ENCODE assay signal across 8 cellular contexts in the genomic region with DNA sequence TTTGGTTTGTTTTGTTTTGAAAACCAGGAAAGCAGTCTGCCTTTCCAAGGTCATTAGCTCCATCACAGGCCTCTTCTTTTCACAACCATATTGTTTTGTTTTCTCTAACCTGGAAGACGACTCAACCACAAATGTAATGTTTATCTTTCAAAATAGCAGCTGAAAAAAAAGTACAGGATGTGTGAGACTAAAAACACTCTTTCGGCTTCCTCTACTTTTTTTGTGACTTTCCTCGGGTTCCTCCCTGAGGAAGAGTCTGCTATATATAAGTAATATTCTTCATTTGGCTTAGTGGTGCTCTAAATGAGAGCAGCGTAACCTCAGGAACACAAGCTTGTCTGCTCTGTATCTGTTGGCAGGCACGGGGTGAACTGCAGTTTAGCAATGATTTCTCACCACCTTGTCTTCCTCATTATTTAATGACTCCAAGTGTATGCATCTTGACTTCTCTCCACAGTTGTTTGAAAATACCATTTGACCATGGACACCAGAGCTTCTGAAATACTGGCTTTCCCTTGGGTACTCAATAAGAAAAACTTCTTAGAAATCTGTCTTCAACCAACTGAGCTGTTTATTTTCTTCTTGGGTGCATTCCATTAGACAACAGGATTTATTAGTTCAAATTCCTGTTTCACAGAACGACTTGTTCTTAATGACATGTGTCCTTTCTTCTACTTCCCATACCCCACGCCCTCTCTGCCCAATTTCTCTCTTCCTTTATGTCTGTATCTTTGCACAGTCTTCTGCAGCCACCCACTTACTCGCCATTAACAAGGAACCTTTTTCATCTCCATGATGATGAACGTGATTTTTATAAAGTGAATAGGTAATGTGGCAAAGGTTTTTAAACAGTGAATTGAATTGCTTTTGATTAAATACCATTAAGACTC. TPM values are rescaled to one million over a fixed set of nuclear protein-coding genes. Genes with fewer than 3 reads are reported as not detected.
A peak's percentile ranks its signal among the peaks of the same experiment; 100 is the strongest.
DNase-seq lines count a peak whose midpoint lies in the region; ATAC-seq and TF ChIP-seq lines count a peak whose summit lies in the region.

No MANE protein-coding gene starts in this region.

- H3K36me3 Mint-ChIP-seq in activated T-helper 17 cell treated with anti-CD3 and anti-CD28 coated beads, Interleukin-2, amount 50 U/mL, for 72 hours (ENCODE audit: low read depth) = no peaks in the 10 kb centered on the region
- H3K36me3 Mint-ChIP-seq in immature natural killer cell = no peaks in the 10 kb centered on the region

- H3K4me1 Mint-ChIP-seq in activated T-helper 17 cell treated with anti-CD3 and anti-CD28 coated beads, Interleukin-2, amount 50 U/mL, for 72 hours = peaks cover 35% of the 10 kb centered on the region
- peaks cover 27 to 40% of the 10 kb centered on the region in 2 donors for H3K4me1 Mint-ChIP-seq in immature natural killer cell
- H3K4me1 Mint-ChIP-seq in stimulated activated naive CD8-positive, alpha-beta T cell treated with anti-CD3 and anti-CD28 coated beads, Interleukin-15, amount 100 ng/mL, for 72 hours = peaks cover 45% of the 10 kb centered on the region

- peak; percentile 15 for ATAC-seq in activated T-helper 17 cell treated with anti-CD3 and anti-CD28 coated beads, Interleukin-2, amount 50 U/mL, for 72 hours (replicated peaks)
- ATAC-seq in stimulated activated naive CD8-positive, alpha-beta T cell treated with anti-CD3 and anti-CD28 coated beads, Interleukin-15, amount 100 ng/mL, for 72 hours = no peak
- ATAC-seq in SK-N-SH treated with all-trans-retinoic acid at 6 μM for 48 hours = no peak

- no peaks in the 10 kb centered on the region for H3K27me3 Mint-ChIP-seq in activated T-helper 17 cell treated with anti-CD3 and anti-CD28 coated beads, Interleukin-2, amount 50 U/mL, for 72 hours
- H3K27me3 Mint-ChIP-seq in immature natural killer cell (ENCODE audit: low read depth in 3 of 3) = peaks cover 2 to 8% (median 4%) of the 10 kb centered on the region in 3 donors
- H3K27me3 Mint-ChIP-seq in stimulated activated naive CD8-positive, alpha-beta T cell treated with anti-CD3 and anti-CD28 coated beads, Interleukin-15, amount 100 ng/mL, for 72 hours = no peaks in the 10 kb centered on the region

- H3K27ac Mint-ChIP-seq in activated T-helper 17 cell treated with anti-CD3 and anti-CD28 coated beads, Interleukin-2, amount 50 U/mL, for 72 hours = peak overlapping the region; percentile 63
- peak overlapping the region; percentile 84 to 93 (median 90) for H3K27ac Mint-ChIP-seq in immature natural killer cell
- H3K27ac Mint-ChIP-seq in stimulated activated naive CD8-positive, alpha-beta T cell treated with anti-CD3 and anti-CD28 coated beads, Interleukin-15, amount 100 ng/mL, for 72 hours = peak overlapping the region; percentile 96 to 97

- no peaks in the 10 kb centered on the region for H3K9me3 Mint-ChIP-seq in activated T-helper 17 cell treated with anti-CD3 and anti-CD28 coated beads, Interleukin-2, amount 50 U/mL, for 72 hours
- H3K9me3 Mint-ChIP-seq in immature natural killer cell = no peaks in the 10 kb centered on the region
- peaks cover 8 to 14% of the 10 kb centered on the region in 2 donors for H3K9me3 Mint-ChIP-seq in stimulated activated naive CD8-positive, alpha-beta T cell treated with anti-CD3 and anti-CD28 coated beads, Interleukin-15, amount 100 ng/mL, for 72 hours

- peak overlapping the region; percentile 90 for H3K4me3 Mint-ChIP-seq in activated T-helper 17 cell treated with anti-CD3 and anti-CD28 coated beads, Interleukin-2, amount 50 U/mL, for 72 hours
- peak overlapping the region; percentile 75 to 89 (median 81) for H3K4me3 Mint-ChIP-seq in immature natural killer cell
- H3K4me3 Mint-ChIP-seq in stimulated activated naive CD8-positive, alpha-beta T cell treated with anti-CD3 and anti-CD28 coated beads, Interleukin-15, amount 100 ng/mL, for 72 hours = peak overlapping the region; percentile 81 to 87

- DNase-seq in LHCN-M2 (ENCODE audit: low read depth) = peak; percentile 28
- DNase-seq in immature natural killer cell = peak; percentile 25 to 39 (median 30)
- peak in 1 of 2 donors; percentile 15 for DNase-seq in stimulated activated naive CD8-positive, alpha-beta T cell treated with anti-CD3 and anti-CD28 coated beads, Interleukin-15, amount 100 ng/mL, for 72 hours
- no peak for DNase-seq in hippocampal formation (lab: John Stamatoyannopoulos, UW)
- DNase-seq in effector CD8-positive, alpha-beta T cell (lab: John Stamatoyannopoulos, UW) = no peak
- DNase-seq in HuH-7.5 (ENCODE audit: low spot score) = no peak

TF ChIP-seq in SK-N-SH treated with all-trans-retinoic acid at 6 μM for 48 hours, 23 proteins besides CTCF, POLR2A, EP300 and RAD21 (continues in another document):
- TF ChIP-seq TOX (CRISPR knock-in tag; IDR thresholded peaks at IDR 0.05; ENCODE audit: borderline replicate concordance) = no peak
- TF ChIP-seq, protein P1, sequence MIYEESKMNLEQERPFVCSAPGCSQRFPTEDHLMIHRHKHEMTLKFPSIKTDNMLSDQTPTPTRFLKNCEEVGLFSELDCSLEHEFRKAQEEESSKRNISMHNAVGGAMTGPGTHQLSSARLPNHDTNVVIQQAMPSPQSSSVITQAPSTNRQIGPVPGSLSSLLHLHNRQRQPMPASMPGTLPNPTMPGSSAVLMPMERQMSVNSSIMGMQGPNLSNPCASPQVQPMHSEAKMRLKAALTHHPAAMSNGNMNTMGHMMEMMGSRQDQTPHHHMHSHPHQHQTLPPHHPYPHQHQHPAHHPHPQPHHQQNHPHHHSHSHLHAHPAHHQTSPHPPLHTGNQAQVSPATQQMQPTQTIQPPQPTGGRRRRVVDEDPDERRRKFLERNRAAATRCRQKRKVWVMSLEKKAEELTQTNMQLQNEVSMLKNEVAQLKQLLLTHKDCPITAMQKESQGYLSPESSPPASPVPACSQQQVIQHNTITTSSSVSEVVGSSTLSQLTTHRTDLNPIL (CRISPR knock-in tag; IDR thresholded peaks at IDR 0.05; ENCODE audit: low read depth) = no peak
- no peak for TF ChIP-seq ZNF565 (CRISPR knock-in tag; conservative IDR thresholded peaks at IDR 0.05; ENCODE audit: low read depth)
- TF ChIP-seq OSR1 (CRISPR knock-in tag; IDR thresholded peaks at IDR 0.05) = no peak
- TF ChIP-seq, protein P2, sequence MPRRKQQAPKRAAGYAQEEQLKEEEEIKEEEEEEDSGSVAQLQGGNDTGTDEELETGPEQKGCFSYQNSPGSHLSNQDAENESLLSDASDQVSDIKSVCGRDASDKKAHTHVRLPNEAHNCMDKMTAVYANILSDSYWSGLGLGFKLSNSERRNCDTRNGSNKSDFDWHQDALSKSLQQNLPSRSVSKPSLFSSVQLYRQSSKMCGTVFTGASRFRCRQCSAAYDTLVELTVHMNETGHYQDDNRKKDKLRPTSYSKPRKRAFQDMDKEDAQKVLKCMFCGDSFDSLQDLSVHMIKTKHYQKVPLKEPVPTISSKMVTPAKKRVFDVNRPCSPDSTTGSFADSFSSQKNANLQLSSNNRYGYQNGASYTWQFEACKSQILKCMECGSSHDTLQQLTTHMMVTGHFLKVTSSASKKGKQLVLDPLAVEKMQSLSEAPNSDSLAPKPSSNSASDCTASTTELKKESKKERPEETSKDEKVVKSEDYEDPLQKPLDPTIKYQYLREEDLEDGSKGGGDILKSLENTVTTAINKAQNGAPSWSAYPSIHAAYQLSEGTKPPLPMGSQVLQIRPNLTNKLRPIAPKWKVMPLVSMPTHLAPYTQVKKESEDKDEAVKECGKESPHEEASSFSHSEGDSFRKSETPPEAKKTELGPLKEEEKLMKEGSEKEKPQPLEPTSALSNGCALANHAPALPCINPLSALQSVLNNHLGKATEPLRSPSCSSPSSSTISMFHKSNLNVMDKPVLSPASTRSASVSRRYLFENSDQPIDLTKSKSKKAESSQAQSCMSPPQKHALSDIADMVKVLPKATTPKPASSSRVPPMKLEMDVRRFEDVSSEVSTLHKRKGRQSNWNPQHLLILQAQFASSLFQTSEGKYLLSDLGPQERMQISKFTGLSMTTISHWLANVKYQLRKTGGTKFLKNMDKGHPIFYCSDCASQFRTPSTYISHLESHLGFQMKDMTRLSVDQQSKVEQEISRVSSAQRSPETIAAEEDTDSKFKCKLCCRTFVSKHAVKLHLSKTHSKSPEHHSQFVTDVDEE (CRISPR knock-in tag; IDR thresholded peaks at IDR 0.05) = no peak
- no peak for TF ChIP-seq POU6F1 (CRISPR knock-in tag; IDR thresholded peaks at IDR 0.05; ENCODE audit: borderline replicate concordance, low read depth)
- TF ChIP-seq ZNF70 (CRISPR knock-in tag; IDR thresholded peaks at IDR 0.05) = no peak
- no peak for TF ChIP-seq SNAI2 (CRISPR knock-in tag; IDR thresholded peaks at IDR 0.05)
- no peak for TF ChIP-seq PPARA (CRISPR knock-in tag; IDR thresholded peaks at IDR 0.05; ENCODE audit: borderline replicate concordance)
- TF ChIP-seq ZNF8 (CRISPR knock-in tag; IDR thresholded peaks at IDR 0.05) = no peak
- no peak for TF ChIP-seq RARB (CRISPR knock-in tag; IDR thresholded peaks at IDR 0.05)
- TF ChIP-seq ZFP3 (CRISPR knock-in tag; IDR thresholded peaks at IDR 0.05) = no peak
- no peak for TF ChIP-seq ZC3H10 (CRISPR knock-in tag; IDR thresholded peaks at IDR 0.05)
- TF ChIP-seq GLIS3 (CRISPR knock-in tag; IDR thresholded peaks at IDR 0.05) = no peak
- TF ChIP-seq ZFP30 (CRISPR knock-in tag; IDR thresholded peaks at IDR 0.05) = no peak

RNA-seq across cellular contexts. Expression of gene ITM2B, which starts 11.5 kb away (rescaled TPM):
- 141 and 144 TPM in 2 replicates for total RNA-seq in LHCN-M2 (2014; rRNA removed)
- polyA plus RNA-seq in LHCN-M2 (2012) = 128 TPM
- 100 to 1,000 TPM in 1 of 2 donors, 10 to 100 TPM in 1; 75.7 to 108 TPM for total RNA-seq in activated T-helper 17 cell treated with anti-CD3 and anti-CD28 coated beads, Interleukin-2, amount 50 U/mL, for 72 hours
- polyA plus RNA-seq in immature natural killer cell = 1,000 to 10,000 TPM in 1 of 3 donors, 100 to 1,000 TPM in 2; 850 to 1,055 (median 878) TPM

Comparison
In these comparisons a context has a peak if more than half of its experiments do, and no peak if none do; other contexts are left out.
1. DNase-seq: peak in LHCN-M2 (single experiment) and immature natural killer cell (3 of 3); none in hippocampal formation (0 of 2), effector CD8-positive, alpha-beta T cell (single experiment) and HuH-7.5 (single experiment).
2. Peak in every context shown above with its lines, with median percentiles within 50 percentile points of each other: H3K27ac Mint-ChIP-seq and H3K4me3 Mint-ChIP-seq.